In the genomic region with DNA sequence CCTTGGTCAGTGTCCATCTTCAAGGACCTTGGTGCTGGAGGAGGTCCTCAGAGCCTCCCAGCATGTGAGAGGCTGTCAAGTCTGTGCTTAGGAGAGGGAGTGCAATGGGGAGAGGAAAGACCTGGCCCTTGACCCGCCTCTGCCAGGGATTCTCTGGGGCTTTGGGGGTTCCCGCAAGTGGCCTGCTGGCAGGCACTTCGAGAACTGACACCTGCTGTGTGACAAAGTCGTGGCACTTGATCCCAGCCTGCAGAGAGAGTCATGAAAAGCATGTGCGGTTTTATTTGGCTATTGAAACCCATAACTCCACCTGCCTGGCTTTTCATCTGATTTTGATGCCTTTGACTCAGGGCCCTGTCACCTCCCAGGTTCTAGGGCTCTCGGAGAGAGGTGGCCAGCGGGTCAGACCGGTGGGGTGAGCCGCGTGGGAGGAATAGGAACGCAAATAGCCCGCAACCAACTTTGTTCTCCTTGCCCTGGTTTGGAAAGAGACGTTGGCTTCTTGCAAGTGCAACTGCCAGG, we compare ENCODE assay signal across 8 cellular contexts. TPM values are rescaled to one million over a fixed set of nuclear protein-coding genes. Genes with fewer than 3 reads are reported as not detected.
DNase-seq lines count a peak whose midpoint lies in the region; ATAC-seq lines count a peak whose summit lies in the region.

No MANE protein-coding gene starts in this region.

- peaks cover 49% of the 10 kb centered on the region for H3K4me1 Mint-ChIP-seq in activated CD4-positive, alpha-beta memory T cell treated with anti-CD3 and anti-CD28 coated beads, Interleukin-2, amount 10 ng/mL, durations not matched to agents 7 days and 5 days
- H3K4me1 Mint-ChIP-seq in naive thymus-derived CD4-positive, alpha-beta T cell, result peaks cover 40 to 61% (median 51%) of the 10 kb centered on the region in 7 donors

- DNase-seq in NOMO-1 treated with DMSO at 0.1 percent for 48 hours (lab: John Stamatoyannopoulos, UW; ENCODE audit: unreplicated experiment) (peak; percentile 42), NOMO-1 treated with dmso at 0.1 percent for 144 hours (lab: John Stamatoyannopoulos, UW; ENCODE audit: unreplicated experiment) (no peak), NCI-H1105 treated with DMSO at 0.1 percent for 48 hours (lab: John Stamatoyannopoulos, UW) (no peak), NCI-H1930 (lab: John Stamatoyannopoulos, UW) (no peak), HuH-7.5 (ENCODE audit: low spot score) (no peak)
- DNase-seq in activated CD4-positive, alpha-beta memory T cell treated with anti-CD3 and anti-CD28 coated beads, Interleukin-2, amount 10 ng/mL, durations not matched to agents 7 days and 5 days, result peak; percentile 24
- DNase-seq in naive thymus-derived CD4-positive, alpha-beta T cell, result no peak

- peak overlapping the region; percentile 72 for H3K27ac Mint-ChIP-seq in activated CD4-positive, alpha-beta memory T cell treated with anti-CD3 and anti-CD28 coated beads, Interleukin-2, amount 10 ng/mL, durations not matched to agents 7 days and 5 days
- H3K27ac Mint-ChIP-seq in naive thymus-derived CD4-positive, alpha-beta T cell, result peak overlapping the region in 5 of 9 donors; percentile 39 to 81 (median 59)

- intact Hi-C loops in naive thymus-derived CD4-positive, alpha-beta T cell (cut with micrococcal nuclease), result loop anchor here in 1 of 2 donors (2.0 kb wide), 1 partner anchor 13 kb away; no protein-coding TSS in a partner anchor

- H3K9me3 ChIP-seq in naive thymus-derived CD4-positive, alpha-beta T cell (ENCODE audit: control insufficient read depth in 2 of 3, low read length in 3 of 3), result peaks cover 0 to 19% (median 10%) of the 10 kb centered on the region in 3 experiments

- H3K4me3 ChIP-seq in naive thymus-derived CD4-positive, alpha-beta T cell (ENCODE audit: low read length), result peak overlapping the region; percentile 29

- ATAC-seq in HG03025 (IDR thresholded peaks at IDR 0.05; ENCODE audit: low FRiP score, unreplicated experiment), result peak; percentile 7
- ATAC-seq in naive thymus-derived CD4-positive, alpha-beta T cell, result no peak

- peaks cover 0 to 3% (median 0%) of the 10 kb centered on the region in 3 experiments for H3K36me3 ChIP-seq in naive thymus-derived CD4-positive, alpha-beta T cell (ENCODE audit: control insufficient read depth in 2 of 3, insufficient read depth in 3 of 3, low read length in 3 of 3)

- H3K36me3 Mint-ChIP-seq in activated CD4-positive, alpha-beta memory T cell treated with anti-CD3 and anti-CD28 coated beads, Interleukin-2, amount 10 ng/mL, durations not matched to agents 7 days and 5 days (ENCODE audit: low read depth), result peaks cover 4% of the 10 kb centered on the region
- peaks cover 0 to 20% (median 8%) of the 10 kb centered on the region in 5 donors for H3K36me3 Mint-ChIP-seq in naive thymus-derived CD4-positive, alpha-beta T cell

- peaks cover 18 to 51% of the 10 kb centered on the region in 2 donors for H3K4me1 ChIP-seq in naive thymus-derived CD4-positive, alpha-beta T cell (ENCODE audit: control insufficient read depth in 2 of 2, insufficient read depth in 2 of 2, low read length in 2 of 2)

- H3K4me3 Mint-ChIP-seq in activated CD4-positive, alpha-beta memory T cell treated with anti-CD3 and anti-CD28 coated beads, Interleukin-2, amount 10 ng/mL, durations not matched to agents 7 days and 5 days, result peak overlapping the region; percentile 43
- peak overlapping the region in 9 of 10 donors; percentile 1 to 71 (median 40) for H3K4me3 Mint-ChIP-seq in naive thymus-derived CD4-positive, alpha-beta T cell

- H3K9me3 Mint-ChIP-seq in activated CD4-positive, alpha-beta memory T cell treated with anti-CD3 and anti-CD28 coated beads, Interleukin-2, amount 10 ng/mL, durations not matched to agents 7 days and 5 days, result peaks cover 3% of the 10 kb centered on the region
- peaks cover 0 to 15% (median 6%) of the 10 kb centered on the region in 11 donors for H3K9me3 Mint-ChIP-seq in naive thymus-derived CD4-positive, alpha-beta T cell

- CTCF ChIA-PET in activated CD4-positive, alpha-beta memory T cell treated with anti-CD3 and anti-CD28 coated beads, Interleukin-2, amount 10 ng/mL, durations not matched to agents 7 days and 5 days (lab: Charles Lee), result interaction anchor here (1.9 to 2.2 kb wide), 2 partner anchors 13 to 46 kb away, joined by 11 read pairs; no protein-coding TSS in a partner anchor
- CTCF ChIA-PET in naive thymus-derived CD4-positive, alpha-beta T cell (lab: Charles Lee), result no interaction called here

- H3K27me3 ChIP-seq in naive thymus-derived CD4-positive, alpha-beta T cell (ENCODE audit: control insufficient read depth in 2 of 2, insufficient read depth in 2 of 2, low read length in 2 of 2), result no peaks in the 10 kb centered on the region

- H3K27me3 Mint-ChIP-seq in activated CD4-positive, alpha-beta memory T cell treated with anti-CD3 and anti-CD28 coated beads, Interleukin-2, amount 10 ng/mL, durations not matched to agents 7 days and 5 days, result no peaks in the 10 kb centered on the region
- H3K27me3 Mint-ChIP-seq in naive thymus-derived CD4-positive, alpha-beta T cell, result no peaks in the 10 kb centered on the region

- no peak overlapping the region for H3K27ac ChIP-seq in naive thymus-derived CD4-positive, alpha-beta T cell (ENCODE audit: low read depth, low read length)

- POLR2A ChIA-PET in activated CD4-positive, alpha-beta memory T cell treated with anti-CD3 and anti-CD28 coated beads, Interleukin-2, amount 10 ng/mL, durations not matched to agents 7 days and 5 days (lab: Charles Lee), result interaction anchor here (4.4 to 4.9 kb wide), 2 partner anchors 12 to 16 kb away, joined by 33 to 37 read pairs; no protein-coding TSS in a partner anchor
- POLR2A ChIA-PET in naive thymus-derived CD4-positive, alpha-beta T cell (lab: Charles Lee), result no interaction called here

RNA-seq across cellular contexts. Expression of a gene that starts 42.8 kb away (rescaled TPM):
- 10 to 100 TPM; 18.4 to 19.8 TPM for total RNA-seq in activated CD4-positive, alpha-beta memory T cell treated with anti-CD3 and anti-CD28 coated beads, Interleukin-2, amount 10 ng/mL, durations not matched to agents 7 days and 5 days
- total RNA-seq in naive thymus-derived CD4-positive, alpha-beta T cell, result 10 to 100 TPM in 4 of 5 experiments, 1 to 10 TPM in 1; 8.7 to 69.2 (median 33.3) TPM
- polyA plus RNA-seq in naive thymus-derived CD4-positive, alpha-beta T cell, result under 1 TPM; 0.18 to 0.37 TPM

Comparison
In these comparisons a context has a peak if more than half of its experiments do, and no peak if none do; other contexts are left out.
1. DNase-seq: peak in NOMO-1 treated with DMSO at 0.1 percent for 48 hours (single experiment) and activated CD4-positive, alpha-beta memory T cell treated with anti-CD3 and anti-CD28 coated beads, Interleukin-2, amount 10 ng/mL, durations not matched to agents 7 days and 5 days (single experiment); none in NOMO-1 treated with dmso at 0.1 percent for 144 hours (single experiment), naive thymus-derived CD4-positive, alpha-beta T cell (0 of 9), NCI-H1105 treated with DMSO at 0.1 percent for 48 hours (single experiment), NCI-H1930 (0 of 2) and HuH-7.5 (single experiment).